ENCODE assay signal across 1 cellular context in the genomic region with DNA sequence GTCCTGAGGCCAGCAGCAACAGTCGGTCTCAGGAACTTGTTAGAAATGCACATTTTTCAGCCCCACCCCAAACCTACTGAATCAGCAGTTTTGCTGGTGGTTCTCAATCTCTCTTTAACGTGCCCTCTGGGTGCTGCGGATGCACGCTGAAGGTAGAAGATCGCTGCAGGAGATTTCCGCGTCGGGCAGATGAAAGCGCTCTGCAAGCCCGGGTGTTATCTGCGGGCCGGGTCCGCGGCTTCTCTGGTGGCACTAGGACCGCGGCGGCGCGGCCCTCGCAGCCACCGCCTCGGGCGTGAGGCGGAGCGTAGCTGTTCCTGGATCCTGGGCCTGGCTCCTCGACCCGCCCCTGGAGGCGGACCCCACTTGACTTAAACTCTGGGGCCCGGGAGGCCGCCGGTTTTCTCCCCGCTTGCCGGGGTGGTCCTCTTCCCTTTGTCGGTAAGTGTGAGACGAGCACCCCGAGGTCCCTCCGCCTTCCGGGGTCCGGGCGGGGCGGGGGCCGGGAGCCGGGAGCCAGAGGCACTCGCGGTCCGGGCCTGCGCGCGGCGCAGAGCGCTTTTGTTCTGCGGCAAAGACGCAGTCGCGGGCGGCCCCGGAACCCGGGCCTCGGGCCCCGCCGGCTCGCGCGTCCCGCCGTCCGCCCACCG.
TF ChIP-seq lines count a peak whose summit lies in the region.

A gene with protein sequence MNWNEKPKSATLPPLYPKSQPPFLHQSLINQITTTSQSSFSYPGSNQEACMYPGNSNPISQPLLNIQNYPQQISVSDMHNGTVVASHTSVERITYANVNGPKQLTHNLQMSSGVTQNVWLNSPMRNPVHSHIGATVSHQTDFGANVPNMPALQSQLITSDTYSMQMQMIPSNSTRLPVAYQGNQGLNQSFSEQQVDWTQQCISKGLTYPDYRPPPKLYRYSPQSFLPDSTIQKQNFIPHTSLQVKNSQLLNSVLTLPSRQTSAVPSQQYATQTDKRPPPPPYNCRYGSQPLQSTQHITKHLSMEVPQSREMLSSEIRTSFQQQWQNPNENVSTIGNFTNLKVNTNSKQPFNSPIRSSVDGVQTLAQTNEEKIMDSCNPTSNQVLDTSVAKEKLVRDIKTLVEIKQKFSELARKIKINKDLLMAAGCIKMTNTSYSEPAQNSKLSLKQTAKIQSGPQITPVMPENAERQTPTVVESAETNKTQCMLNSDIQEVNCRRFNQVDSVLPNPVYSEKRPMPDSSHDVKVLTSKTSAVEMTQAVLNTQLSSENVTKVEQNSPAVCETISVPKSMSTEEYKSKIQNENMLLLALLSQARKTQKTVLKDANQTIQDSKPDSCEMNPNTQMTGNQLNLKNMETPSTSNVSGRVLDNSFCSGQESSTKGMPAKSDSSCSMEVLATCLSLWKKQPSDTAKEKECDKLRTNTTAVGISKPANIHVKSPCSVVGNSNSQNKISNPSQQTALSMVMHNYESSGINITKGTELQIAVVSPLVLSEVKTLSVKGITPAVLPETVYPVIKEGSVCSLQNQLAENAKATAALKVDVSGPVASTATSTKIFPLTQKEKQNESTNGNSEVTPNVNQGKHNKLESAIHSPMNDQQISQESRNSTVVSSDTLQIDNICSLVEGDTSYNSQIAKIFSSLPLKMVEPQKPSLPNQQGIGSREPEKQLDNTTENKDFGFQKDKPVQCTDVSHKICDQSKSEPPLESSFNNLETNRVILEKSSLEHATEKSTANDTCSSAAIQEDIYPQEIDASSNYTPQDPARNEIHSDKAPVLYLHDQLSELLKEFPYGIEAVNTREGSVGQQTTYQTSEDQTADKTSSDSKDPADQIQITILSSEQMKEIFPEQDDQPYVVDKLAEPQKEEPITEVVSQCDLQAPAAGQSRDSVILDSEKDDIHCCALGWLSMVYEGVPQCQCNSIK (N-terminal part only) (plus strand): TSS at position 365 of the 650 bp plus-strand sequence. CDS start 21,541 bp downstream, outside the sequence.

TF ChIP-seq in HepG2, 621 proteins besides CTCF, POLR2A, EP300 and RAD21 (continued from another document and continues in another):
- TF ChIP-seq, protein P1, sequence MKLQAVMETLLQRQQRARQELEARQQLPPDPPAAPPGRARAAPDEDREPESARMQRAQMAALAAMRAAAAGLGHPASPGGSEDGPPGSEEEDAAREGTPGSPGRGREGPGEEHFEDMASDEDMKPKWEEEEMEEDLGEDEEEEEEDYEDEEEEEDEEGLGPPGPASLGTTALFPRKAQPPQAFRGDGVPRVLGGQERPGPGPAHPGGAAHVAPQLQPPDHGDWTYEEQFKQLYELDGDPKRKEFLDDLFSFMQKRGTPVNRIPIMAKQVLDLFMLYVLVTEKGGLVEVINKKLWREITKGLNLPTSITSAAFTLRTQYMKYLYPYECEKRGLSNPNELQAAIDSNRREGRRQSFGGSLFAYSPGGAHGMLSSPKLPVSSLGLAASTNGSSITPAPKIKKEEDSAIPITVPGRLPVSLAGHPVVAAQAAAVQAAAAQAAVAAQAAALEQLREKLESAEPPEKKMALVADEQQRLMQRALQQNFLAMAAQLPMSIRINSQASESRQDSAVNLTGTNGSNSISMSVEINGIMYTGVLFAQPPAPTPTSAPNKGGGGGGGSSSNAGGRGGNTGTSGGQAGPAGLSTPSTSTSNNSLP (IDR thresholded peaks at IDR 0.05; ENCODE audit: low read depth, low read length), result no peak
- peak; percentile 63 for TF ChIP-seq TEAD3 (CRISPR knock-in tag; optimal IDR thresholded peaks at IDR 0.05; ENCODE audit: borderline replicate concordance)
- TF ChIP-seq, protein P2, sequence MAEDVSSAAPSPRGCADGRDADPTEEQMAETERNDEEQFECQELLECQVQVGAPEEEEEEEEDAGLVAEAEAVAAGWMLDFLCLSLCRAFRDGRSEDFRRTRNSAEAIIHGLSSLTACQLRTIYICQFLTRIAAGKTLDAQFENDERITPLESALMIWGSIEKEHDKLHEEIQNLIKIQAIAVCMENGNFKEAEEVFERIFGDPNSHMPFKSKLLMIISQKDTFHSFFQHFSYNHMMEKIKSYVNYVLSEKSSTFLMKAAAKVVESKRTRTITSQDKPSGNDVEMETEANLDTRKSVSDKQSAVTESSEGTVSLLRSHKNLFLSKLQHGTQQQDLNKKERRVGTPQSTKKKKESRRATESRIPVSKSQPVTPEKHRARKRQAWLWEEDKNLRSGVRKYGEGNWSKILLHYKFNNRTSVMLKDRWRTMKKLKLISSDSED (CRISPR knock-in tag; IDR thresholded peaks at IDR 0.05), result no peak
- TF ChIP-seq, protein P3, sequence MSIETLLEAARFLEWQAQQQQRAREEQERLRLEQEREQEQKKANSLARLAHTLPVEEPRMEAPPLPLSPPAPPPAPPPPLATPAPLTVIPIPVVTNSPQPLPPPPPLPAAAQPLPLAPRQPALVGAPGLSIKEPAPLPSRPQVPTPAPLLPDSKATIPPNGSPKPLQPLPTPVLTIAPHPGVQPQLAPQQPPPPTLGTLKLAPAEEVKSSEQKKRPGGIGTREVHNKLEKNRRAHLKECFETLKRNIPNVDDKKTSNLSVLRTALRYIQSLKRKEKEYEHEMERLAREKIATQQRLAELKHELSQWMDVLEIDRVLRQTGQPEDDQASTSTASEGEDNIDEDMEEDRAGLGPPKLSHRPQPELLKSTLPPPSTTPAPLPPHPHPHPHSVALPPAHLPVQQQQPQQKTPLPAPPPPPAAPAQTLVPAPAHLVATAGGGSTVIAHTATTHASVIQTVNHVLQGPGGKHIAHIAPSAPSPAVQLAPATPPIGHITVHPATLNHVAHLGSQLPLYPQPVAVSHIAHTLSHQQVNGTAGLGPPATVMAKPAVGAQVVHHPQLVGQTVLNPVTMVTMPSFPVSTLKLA (IDR thresholded peaks at IDR 0.05), result no peak
- TF ChIP-seq ZNF430 (CRISPR knock-in tag; IDR thresholded peaks at IDR 0.05), result peak; percentile 29; the same call in 1 of the 2 replicates
- TF ChIP-seq ZFP82 (CRISPR knock-in tag; IDR thresholded peaks at IDR 0.05; ENCODE audit: borderline replicate concordance), result peak; percentile 30; the same call in 1 of the 2 replicates
- peak; percentile 64 for TF ChIP-seq YY1 (IDR thresholded peaks at IDR 0.05; ENCODE audit: insufficient read depth, insufficient replicate concordance, low read depth, low read length)
- TF ChIP-seq, protein P4, sequence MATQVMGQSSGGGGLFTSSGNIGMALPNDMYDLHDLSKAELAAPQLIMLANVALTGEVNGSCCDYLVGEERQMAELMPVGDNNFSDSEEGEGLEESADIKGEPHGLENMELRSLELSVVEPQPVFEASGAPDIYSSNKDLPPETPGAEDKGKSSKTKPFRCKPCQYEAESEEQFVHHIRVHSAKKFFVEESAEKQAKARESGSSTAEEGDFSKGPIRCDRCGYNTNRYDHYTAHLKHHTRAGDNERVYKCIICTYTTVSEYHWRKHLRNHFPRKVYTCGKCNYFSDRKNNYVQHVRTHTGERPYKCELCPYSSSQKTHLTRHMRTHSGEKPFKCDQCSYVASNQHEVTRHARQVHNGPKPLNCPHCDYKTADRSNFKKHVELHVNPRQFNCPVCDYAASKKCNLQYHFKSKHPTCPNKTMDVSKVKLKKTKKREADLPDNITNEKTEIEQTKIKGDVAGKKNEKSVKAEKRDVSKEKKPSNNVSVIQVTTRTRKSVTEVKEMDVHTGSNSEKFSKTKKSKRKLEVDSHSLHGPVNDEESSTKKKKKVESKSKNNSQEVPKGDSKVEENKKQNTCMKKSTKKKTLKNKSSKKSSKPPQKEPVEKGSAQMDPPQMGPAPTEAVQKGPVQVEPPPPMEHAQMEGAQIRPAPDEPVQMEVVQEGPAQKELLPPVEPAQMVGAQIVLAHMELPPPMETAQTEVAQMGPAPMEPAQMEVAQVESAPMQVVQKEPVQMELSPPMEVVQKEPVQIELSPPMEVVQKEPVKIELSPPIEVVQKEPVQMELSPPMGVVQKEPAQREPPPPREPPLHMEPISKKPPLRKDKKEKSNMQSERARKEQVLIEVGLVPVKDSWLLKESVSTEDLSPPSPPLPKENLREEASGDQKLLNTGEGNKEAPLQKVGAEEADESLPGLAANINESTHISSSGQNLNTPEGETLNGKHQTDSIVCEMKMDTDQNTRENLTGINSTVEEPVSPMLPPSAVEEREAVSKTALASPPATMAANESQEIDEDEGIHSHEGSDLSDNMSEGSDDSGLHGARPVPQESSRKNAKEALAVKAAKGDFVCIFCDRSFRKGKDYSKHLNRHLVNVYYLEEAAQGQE (IDR thresholded peaks at IDR 0.05; ENCODE audit: borderline replicate concordance in 1 of 2, low read depth in 1 of 2, low read length in 2 of 2), result peak in 1 of 2 experiments; percentile 36; a peak in 1 of 4 replicates
- TF ChIP-seq RXRA (CRISPR knock-in tag; IDR thresholded peaks at IDR 0.05), result peak; percentile 62
- TF ChIP-seq HOXA9 (CRISPR knock-in tag; IDR thresholded peaks at IDR 0.05; ENCODE audit: borderline replicate concordance), result no peak; the same call in 1 of the 2 replicates
- no peak for TF ChIP-seq SIN3B (IDR thresholded peaks at IDR 0.05; ENCODE audit: low read length)
- TF ChIP-seq, protein P5, sequence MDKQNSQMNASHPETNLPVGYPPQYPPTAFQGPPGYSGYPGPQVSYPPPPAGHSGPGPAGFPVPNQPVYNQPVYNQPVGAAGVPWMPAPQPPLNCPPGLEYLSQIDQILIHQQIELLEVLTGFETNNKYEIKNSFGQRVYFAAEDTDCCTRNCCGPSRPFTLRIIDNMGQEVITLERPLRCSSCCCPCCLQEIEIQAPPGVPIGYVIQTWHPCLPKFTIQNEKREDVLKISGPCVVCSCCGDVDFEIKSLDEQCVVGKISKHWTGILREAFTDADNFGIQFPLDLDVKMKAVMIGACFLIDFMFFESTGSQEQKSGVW (CRISPR knock-in tag; IDR thresholded peaks at IDR 0.05; ENCODE audit: borderline replicate concordance), result no peak
- TF ChIP-seq NR3C1 (CRISPR knock-in tag; IDR thresholded peaks at IDR 0.05), result no peak
- peak; percentile 85 for TF ChIP-seq ZNF292 (CRISPR knock-in tag; IDR thresholded peaks at IDR 0.05; ENCODE audit: borderline replicate concordance, low read depth)
- TF ChIP-seq KAT7 (CRISPR knock-in tag; IDR thresholded peaks at IDR 0.05; ENCODE audit: borderline replicate concordance), result 0 out of 2 replicates have a peak, but pooled peaks have one; percentile 50
- TF ChIP-seq, protein P6, sequence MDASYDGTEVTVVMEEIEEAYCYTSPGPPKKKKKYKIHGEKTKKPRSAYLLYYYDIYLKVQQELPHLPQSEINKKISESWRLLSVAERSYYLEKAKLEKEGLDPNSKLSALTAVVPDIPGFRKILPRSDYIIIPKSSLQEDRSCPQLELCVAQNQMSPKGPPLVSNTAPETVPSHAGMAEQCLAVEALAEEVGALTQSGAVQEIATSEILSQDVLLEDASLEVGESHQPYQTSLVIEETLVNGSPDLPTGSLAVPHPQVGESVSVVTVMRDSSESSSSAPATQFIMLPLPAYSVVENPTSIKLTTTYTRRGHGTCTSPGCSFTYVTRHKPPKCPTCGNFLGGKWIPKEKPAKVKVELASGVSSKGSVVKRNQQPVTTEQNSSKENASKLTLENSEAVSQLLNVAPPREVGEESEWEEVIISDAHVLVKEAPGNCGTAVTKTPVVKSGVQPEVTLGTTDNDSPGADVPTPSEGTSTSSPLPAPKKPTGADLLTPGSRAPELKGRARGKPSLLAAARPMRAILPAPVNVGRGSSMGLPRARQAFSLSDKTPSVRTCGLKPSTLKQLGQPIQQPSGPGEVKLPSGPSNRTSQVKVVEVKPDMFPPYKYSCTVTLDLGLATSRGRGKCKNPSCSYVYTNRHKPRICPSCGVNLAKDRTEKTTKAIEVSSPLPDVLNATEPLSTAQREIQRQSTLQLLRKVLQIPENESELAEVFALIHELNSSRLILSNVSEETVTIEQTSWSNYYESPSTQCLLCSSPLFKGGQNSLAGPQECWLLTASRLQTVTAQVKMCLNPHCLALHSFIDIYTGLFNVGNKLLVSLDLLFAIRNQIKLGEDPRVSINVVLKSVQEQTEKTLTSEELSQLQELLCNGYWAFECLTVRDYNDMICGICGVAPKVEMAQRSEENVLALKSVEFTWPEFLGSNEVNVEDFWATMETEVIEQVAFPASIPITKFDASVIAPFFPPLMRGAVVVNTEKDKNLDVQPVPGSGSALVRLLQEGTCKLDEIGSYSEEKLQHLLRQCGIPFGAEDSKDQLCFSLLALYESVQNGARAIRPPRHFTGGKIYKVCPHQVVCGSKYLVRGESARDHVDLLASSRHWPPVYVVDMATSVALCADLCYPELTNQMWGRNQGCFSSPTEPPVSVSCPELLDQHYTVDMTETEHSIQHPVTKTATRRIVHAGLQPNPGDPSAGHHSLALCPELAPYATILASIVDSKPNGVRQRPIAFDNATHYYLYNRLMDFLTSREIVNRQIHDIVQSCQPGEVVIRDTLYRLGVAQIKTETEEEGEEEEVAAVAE (CRISPR knock-in tag; IDR thresholded peaks at IDR 0.05; ENCODE audit: borderline replicate concordance), result no peak
- TF ChIP-seq, protein P7, sequence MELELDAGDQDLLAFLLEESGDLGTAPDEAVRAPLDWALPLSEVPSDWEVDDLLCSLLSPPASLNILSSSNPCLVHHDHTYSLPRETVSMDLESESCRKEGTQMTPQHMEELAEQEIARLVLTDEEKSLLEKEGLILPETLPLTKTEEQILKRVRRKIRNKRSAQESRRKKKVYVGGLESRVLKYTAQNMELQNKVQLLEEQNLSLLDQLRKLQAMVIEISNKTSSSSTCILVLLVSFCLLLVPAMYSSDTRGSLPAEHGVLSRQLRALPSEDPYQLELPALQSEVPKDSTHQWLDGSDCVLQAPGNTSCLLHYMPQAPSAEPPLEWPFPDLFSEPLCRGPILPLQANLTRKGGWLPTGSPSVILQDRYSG (CRISPR knock-in tag; IDR thresholded peaks at IDR 0.05), result no peak
- TF ChIP-seq ZNF10 (CRISPR knock-in tag; IDR thresholded peaks at IDR 0.05; ENCODE audit: borderline replicate concordance, low read depth), result no peak
- peak; percentile 75 for TF ChIP-seq ELF3 (CRISPR knock-in tag; IDR thresholded peaks at IDR 0.05)
- TF ChIP-seq LCORL (IDR thresholded peaks at IDR 0.05), result no peak
- TF ChIP-seq LCORL (CRISPR knock-in tag; IDR thresholded peaks at IDR 0.05), result peak; percentile 83
- TF ChIP-seq NONO (IDR thresholded peaks at IDR 0.05), result no peak
- no peak; the same call in 1 of the 2 replicates for TF ChIP-seq NONO (CRISPR knock-in tag; conservative IDR thresholded peaks at IDR 0.05)
- TF ChIP-seq, protein P8, sequence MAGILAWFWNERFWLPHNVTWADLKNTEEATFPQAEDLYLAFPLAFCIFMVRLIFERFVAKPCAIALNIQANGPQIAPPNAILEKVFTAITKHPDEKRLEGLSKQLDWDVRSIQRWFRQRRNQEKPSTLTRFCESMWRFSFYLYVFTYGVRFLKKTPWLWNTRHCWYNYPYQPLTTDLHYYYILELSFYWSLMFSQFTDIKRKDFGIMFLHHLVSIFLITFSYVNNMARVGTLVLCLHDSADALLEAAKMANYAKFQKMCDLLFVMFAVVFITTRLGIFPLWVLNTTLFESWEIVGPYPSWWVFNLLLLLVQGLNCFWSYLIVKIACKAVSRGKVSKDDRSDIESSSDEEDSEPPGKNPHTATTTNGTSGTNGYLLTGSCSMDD (CRISPR knock-in tag; IDR thresholded peaks at IDR 0.05), result no peak
- TF ChIP-seq, protein P9, sequence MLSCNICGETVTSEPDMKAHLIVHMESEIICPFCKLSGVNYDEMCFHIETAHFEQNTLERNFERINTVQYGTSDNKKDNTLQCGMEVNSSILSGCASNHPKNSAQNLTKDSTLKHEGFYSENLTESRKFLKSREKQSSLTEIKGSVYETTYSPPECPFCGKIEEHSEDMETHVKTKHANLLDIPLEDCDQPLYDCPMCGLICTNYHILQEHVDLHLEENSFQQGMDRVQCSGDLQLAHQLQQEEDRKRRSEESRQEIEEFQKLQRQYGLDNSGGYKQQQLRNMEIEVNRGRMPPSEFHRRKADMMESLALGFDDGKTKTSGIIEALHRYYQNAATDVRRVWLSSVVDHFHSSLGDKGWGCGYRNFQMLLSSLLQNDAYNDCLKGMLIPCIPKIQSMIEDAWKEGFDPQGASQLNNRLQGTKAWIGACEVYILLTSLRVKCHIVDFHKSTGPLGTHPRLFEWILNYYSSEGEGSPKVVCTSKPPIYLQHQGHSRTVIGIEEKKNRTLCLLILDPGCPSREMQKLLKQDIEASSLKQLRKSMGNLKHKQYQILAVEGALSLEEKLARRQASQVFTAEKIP (CRISPR knock-in tag; IDR thresholded peaks at IDR 0.05; ENCODE audit: borderline replicate concordance), result no peak
- TF ChIP-seq NFE2L1 (CRISPR knock-in tag; IDR thresholded peaks at IDR 0.05; ENCODE audit: borderline replicate concordance), result no peak
- TF ChIP-seq RXRB (CRISPR knock-in tag; IDR thresholded peaks at IDR 0.05; ENCODE audit: borderline replicate concordance), result peak; percentile 65; the same call in 1 of the 2 replicates
